10 cellular contexts compared by ENCODE assay signal in genomic region chr5:61450170-61450815, GRCh38.
DNase-seq lines count a peak whose midpoint lies in the region; ATAC-seq, FAIRE-seq and TF ChIP-seq lines count a peak whose summit lies in the region.
"Had no signal": no experiment of that assay in that cellular context is flagged by ENCODE, and none has a peak within 500 bp of the region (broad histone marks: within the 10 kb centered on the region; RNA-seq: fewer than 3 reads in every experiment).

No MANE protein-coding gene starts in this region.

- POLR2A ChIA-PET in H1 (lab: Charles Lee; ENCODE audit: partially characterized antibody): no interaction called here
- POLR2A ChIA-PET in naive thymus-derived CD8-positive, alpha-beta T cell (lab: Charles Lee): interaction anchor here (1.0 kb wide), 1 partner anchor 14 kb away, joined by 4 read pairs; no protein-coding TSS in a partner anchor

- no peak overlapping the region for H2BK120ac ChIP-seq in H1 (replicated peaks; ENCODE audit: low read depth, low read length)

- TF ChIP-seq POLR2A in H1 (IDR thresholded peaks at IDR 0.05; ENCODE audit: control extremely low read depth in 1 of 2, low read depth in 2 of 2, low read length in 2 of 2): no peak

- H4K91ac ChIP-seq in H1 (replicated peaks; ENCODE audit: insufficient read length, low read length): no peak overlapping the region

- H3K4me3 ChIP-seq in H1 (ENCODE audit: extremely low read depth in 1 of 4, insufficient read depth in 2 of 4, low read depth in 3 of 4, low read length in 4 of 4): no peak overlapping the region

- H3K14ac ChIP-seq in H1 (ENCODE audit: insufficient read length): no peak overlapping the region

- no peaks in the 10 kb centered on the region for H4K20me1 ChIP-seq in H1 (replicated peaks in 1 of 2; ENCODE audit: control insufficient read depth in 1 of 2, insufficient read depth in 2 of 2, low read length in 2 of 2)

- H2BK12ac ChIP-seq in H1 (ENCODE audit: low read depth, low read length): no peak overlapping the region

- no peak overlapping the region for H3K18ac ChIP-seq in H1 (ENCODE audit: extremely low read depth, low read length)

- no peak for TF ChIP-seq EP300 in H1 (IDR thresholded peaks at IDR 0.05; ENCODE audit: borderline replicate concordance in 1 of 2, low read depth in 2 of 2, low read length in 2 of 2)

- no peak overlapping the region for H3K27ac ChIP-seq in H1 (ENCODE audit: low read depth, low read length)

- DNase-seq in ACHN: peak; percentile 72
- peak; percentile 87 for DNase-seq in NCI-H226
- no peak for DNase-seq in H1 (ENCODE audit: low read depth in 1 of 2, low spot score in 2 of 2)
- DNase-seq in middle frontal gyrus (ENCODE audit: extremely low spot score, low spot score): peak; percentile 30
- no peak for DNase-seq in naive thymus-derived CD8-positive, alpha-beta T cell
- DNase-seq in activated T-cell treated with anti-CD3 and anti-CD28 coated beads, Interleukin-2, amount 50 U/mL, for 4 hours: no peak
- DNase-seq: activated B cell treated with CpG ODN at 0.5 μM for 24 hours; stimulated activated naive CD4-positive, alpha-beta T cell had no signal

- no peak overlapping the region for H4K8ac ChIP-seq in H1 (ENCODE audit: extremely low read depth, insufficient read depth, low read length)

- no peak overlapping the region for H3K4me3 Mint-ChIP-seq in naive thymus-derived CD8-positive, alpha-beta T cell
- H3K4me3 Mint-ChIP-seq in activated T-cell treated with anti-CD3 and anti-CD28 coated beads, Interleukin-2, amount 50 U/mL, for 4 hours: no peak overlapping the region
- H3K4me3 Mint-ChIP-seq: activated B cell treated with CpG ODN at 0.5 μM for 24 hours had no signal

- no peaks in the 10 kb centered on the region; a peak in 1 of 4 replicates for H3K9me3 ChIP-seq in H1 (ENCODE audit: insufficient read depth in 2 of 2, low read depth in 1 of 2, low read length in 1 of 2)

- H3K27me3 ChIP-seq in H1 (replicated peaks in 1 of 4; ENCODE audit: control insufficient read depth in 3 of 4, extremely low read depth in 1 of 4, insufficient read depth in 3 of 4, low read length in 3 of 4): peaks cover 0 to 1% (median 0%) of the 10 kb centered on the region in 4 experiments; a peak in 1 of 7 replicates

- in situ Hi-C loops in ACHN (cut with HindIII; ENCODE audit: low pct_ligation_motif_present, low pct_unique_long_range_greater_than_20kb, low sequenced_read_pairs): no loop called here

- H2AFZ ChIP-seq in H1 (ENCODE audit: low read length): no peak overlapping the region

- no peak overlapping the region for H3K23ac ChIP-seq in H1 (ENCODE audit: insufficient read length)

- H3K27me3 Mint-ChIP-seq in naive thymus-derived CD8-positive, alpha-beta T cell: no peaks in the 10 kb centered on the region
- H3K27me3 Mint-ChIP-seq in activated T-cell treated with anti-CD3 and anti-CD28 coated beads, Interleukin-2, amount 50 U/mL, for 4 hours (ENCODE audit: low read depth): no peaks in the 10 kb centered on the region
- H3K27me3 Mint-ChIP-seq: activated B cell treated with CpG ODN at 0.5 μM for 24 hours had no signal

- H4K5ac ChIP-seq in H1 (ENCODE audit: insufficient read length, low read depth, low read length): no peak overlapping the region

- ATAC-seq in HG03196 (IDR thresholded peaks at IDR 0.05; ENCODE audit: unreplicated experiment) (no peak), HG02885 (IDR thresholded peaks at IDR 0.05; ENCODE audit: poor library complexity, unreplicated experiment) (no peak)
- no peak for ATAC-seq in naive thymus-derived CD8-positive, alpha-beta T cell
- ATAC-seq in activated T-cell treated with anti-CD3 and anti-CD28 coated beads, Interleukin-2, amount 50 U/mL, for 4 hours: no peak

- no peaks in the 10 kb centered on the region for H3K23me2 ChIP-seq in H1 (ENCODE audit: low read depth, low read length)

- no peak overlapping the region for H3K4ac ChIP-seq in H1 (replicated peaks; ENCODE audit: insufficient read length, low read depth, low read length)

- FAIRE-seq in H1 (lab: Jason Lieb, UNC): no peak

- peaks cover 5 to 18% (median 8%) of the 10 kb centered on the region in 4 donors for H3K4me1 Mint-ChIP-seq in naive thymus-derived CD8-positive, alpha-beta T cell
- H3K4me1 Mint-ChIP-seq in activated T-cell treated with anti-CD3 and anti-CD28 coated beads, Interleukin-2, amount 50 U/mL, for 4 hours (ENCODE audit: low read depth): peaks cover 8% of the 10 kb centered on the region

- CTCF ChIA-PET in H1 (lab: Charles Lee; ENCODE audit: partially characterized antibody): interaction anchor here (1.1 kb wide), 1 partner anchor 87 kb away, joined by 3 read pairs; no protein-coding TSS in a partner anchor

- peaks cover 2% of the 10 kb centered on the region; the same call in 1 of the 2 replicates for H3K79me1 ChIP-seq in H1 (ENCODE audit: low read depth, low read length)

- H2AK5ac ChIP-seq in H1 (ENCODE audit: low read depth, low read length): no peak overlapping the region

- no peak for TF ChIP-seq RAD21 in H1 (IDR thresholded peaks at IDR 0.05 in 1 of 2, conservative IDR thresholded peaks at IDR 0.05 in 1 of 2; ENCODE audit: low read depth in 2 of 2, low read length in 2 of 2)

- H3K79me2 ChIP-seq in H1 (ENCODE audit: control insufficient read depth in 1 of 2, insufficient read depth in 2 of 2, low read length in 2 of 2): peaks cover 0 to 13% of the 10 kb centered on the region in 2 experiments; a peak in 2 of 4 replicates

- TF ChIP-seq CTCF in H1 (IDR thresholded peaks at IDR 0.05; ENCODE audit: control extremely low read depth in 1 of 3, insufficient read depth in 1 of 3, low read depth in 1 of 3, low read length in 3 of 3): no peak

- H2BK5ac ChIP-seq in H1 (ENCODE audit: low read depth, low read length): no peak overlapping the region

- H3K9me3 Mint-ChIP-seq in naive thymus-derived CD8-positive, alpha-beta T cell: peaks cover 5 to 40% (median 24%) of the 10 kb centered on the region in 9 donors
- peaks cover 16% of the 10 kb centered on the region for H3K9me3 Mint-ChIP-seq in activated T-cell treated with anti-CD3 and anti-CD28 coated beads, Interleukin-2, amount 50 U/mL, for 4 hours

- WGBS in H1 (ENCODE audit: extremely low coverage in 1 of 2, insufficient coverage in 1 of 2, insufficient read length in 1 of 2, insufficient replicate concordance in 2 of 2, low coverage in 1 of 2, low lambda C conversion rate in 2 of 2, missing lambda C conversion rate in 1 of 2), 2 experiments: 94% methylated on average over 1 of the region's 1 CpG; no CpG with 5 or more reads in 1 of the 2 experiments

- no peak overlapping the region for H3K9ac ChIP-seq in H1 (replicated peaks in 1 of 4; ENCODE audit: extremely low read depth in 1 of 4, low read depth in 3 of 4, low read length in 3 of 4)

- H3K36me3 Mint-ChIP-seq in naive thymus-derived CD8-positive, alpha-beta T cell: peaks cover 12 to 40% (median 20%) of the 10 kb centered on the region in 3 donors
- peaks cover 16% of the 10 kb centered on the region for H3K36me3 Mint-ChIP-seq in activated T-cell treated with anti-CD3 and anti-CD28 coated beads, Interleukin-2, amount 50 U/mL, for 4 hours (ENCODE audit: insufficient read depth)

- H2BK20ac ChIP-seq in H1 (ENCODE audit: low read length): no peak overlapping the region

- no peak overlapping the region for H3K4me2 ChIP-seq in H1 (ENCODE audit: insufficient read depth in 1 of 2, low read depth in 2 of 2, low read length in 2 of 2)

- no peak overlapping the region for H3K56ac ChIP-seq in H1 (replicated peaks; ENCODE audit: insufficient read length, low read depth, low read length)

- H3K36me3 ChIP-seq in H1 (ENCODE audit: control insufficient read depth in 2 of 4, insufficient read depth in 4 of 4, low read length in 3 of 4): no peaks in the 10 kb centered on the region; a peak in 1 of 8 replicates

- no peak overlapping the region for H2BK15ac ChIP-seq in H1 (ENCODE audit: low read length)

- H3K27ac Mint-ChIP-seq in naive thymus-derived CD8-positive, alpha-beta T cell: no peak overlapping the region
- H3K27ac Mint-ChIP-seq: activated B cell treated with CpG ODN at 0.5 μM for 24 hours had no signal

- H3K4me1 ChIP-seq in H1 (replicated peaks in 1 of 4; ENCODE audit: control insufficient read depth in 3 of 4, insufficient read depth in 4 of 4, low read length in 3 of 4): peaks cover 0 to 8% (median 1%) of the 10 kb centered on the region in 4 experiments; a peak in 1 of 7 replicates

TF ChIP-seq in H1, 55 proteins besides CTCF, POLR2A, EP300 and RAD21:
- TF ChIP-seq SIN3A (conservative IDR thresholded peaks at IDR 0.05 in 1 of 2, IDR thresholded peaks at IDR 0.05 in 1 of 2; ENCODE audit: low read depth in 1 of 2, low read length in 2 of 2) (no peak), JUND (IDR thresholded peaks at IDR 0.05; ENCODE audit: low read length) (0 out of 2 replicates have a peak, but pooled peaks have one; percentile 50)

Comparison
In these comparisons a context has a peak if more than half of its experiments do, and no peak if none do; other contexts are left out.
1. DNase-seq: peak in ACHN (single experiment), NCI-H226 (single experiment) and middle frontal gyrus (single experiment); none in H1 (0 of 2), naive thymus-derived CD8-positive, alpha-beta T cell (0 of 10) and activated T-cell treated with anti-CD3 and anti-CD28 coated beads, Interleukin-2, amount 50 U/mL, for 4 hours (single experiment).